In the genomic region with DNA sequence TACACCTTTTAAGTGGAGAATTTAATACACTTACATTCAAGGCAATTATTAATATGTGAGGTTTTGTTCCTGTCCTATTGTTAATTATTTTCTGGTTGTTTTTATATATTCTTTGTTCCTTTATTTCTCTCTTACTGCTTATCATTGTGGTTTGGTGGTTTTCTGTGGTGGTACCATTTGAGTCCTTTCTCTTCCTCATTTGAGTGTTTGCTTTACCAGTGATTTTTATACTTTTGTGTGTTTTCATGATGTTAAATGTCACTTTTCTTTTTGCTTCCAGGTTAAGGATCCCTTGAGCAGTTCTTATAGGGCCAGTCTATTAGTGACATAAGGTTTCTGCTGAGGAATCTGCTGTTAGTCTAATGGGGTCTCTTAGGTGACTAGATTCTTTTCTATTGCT, we compare ENCODE assay signal across 17 cellular contexts.
DNase-seq lines count a peak whose midpoint lies in the region; ATAC-seq, FAIRE-seq and TF ChIP-seq lines count a peak whose summit lies in the region.
"Had no signal": no experiment of that assay in that cellular context is flagged by ENCODE, and none has a peak within 500 bp of the region (broad histone marks: within the 10 kb centered on the region; RNA-seq: fewer than 3 reads in every experiment).

No MANE protein-coding gene starts in this region.

- intact Hi-C loops in GM12878 (cut with micrococcal nuclease; ENCODE audit: unreplicated experiment): no loop called here

- H2BK12ac ChIP-seq in neuronal stem cell (ENCODE audit: low read length): no peak overlapping the region

- H3K27me3 ChIP-seq in GM12878 (replicated peaks in 1 of 2; ENCODE audit: control insufficient read depth in 2 of 2, insufficient read depth in 2 of 2, low read length in 1 of 2) (no peaks in the 10 kb centered on the region), Karpas-422 (ENCODE audit: low read length) (no peaks in the 10 kb centered on the region), neuronal stem cell (ENCODE audit: control insufficient read depth in 3 of 3, insufficient read depth in 3 of 3, low read depth in 1 of 3, low read length in 3 of 3) (no peaks in the 10 kb centered on the region)
- H3K27me3 ChIP-seq: adrenal gland, suprapubic skin had no signal

- SMC1A ChIA-PET in GM12878 (lab: Charles Lee; ENCODE audit: uncharacterized antibody, unreplicated experiment): no interaction called here

- no peak overlapping the region for H3K23ac ChIP-seq in neuronal stem cell (ENCODE audit: low read depth, low read length, poor library complexity)

- H3K14ac ChIP-seq in neuronal stem cell (ENCODE audit: low read length): no peak overlapping the region

- no TSS peak for BruUV-seq in GM12878 (replicated peaks; lab: Mats Ljungman, UMichigan)

- no peak overlapping the region for H4K91ac ChIP-seq in neuronal stem cell (ENCODE audit: low read depth, low read length, poor library complexity)

- H3K4me2 ChIP-seq in GM12878 (ENCODE audit: control insufficient read depth, insufficient read depth): peak overlapping the region; percentile 35
- no peak overlapping the region for H3K4me2 ChIP-seq in Karpas-422 (ENCODE audit: low read depth, low read length, poor library complexity, severe bottlenecking)
- no peak overlapping the region for H3K4me2 ChIP-seq in neuronal stem cell (ENCODE audit: insufficient read depth, low read length, poor library complexity, severe bottlenecking)

- no peak for TF ChIP-seq RAD21 in GM12878 (IDR thresholded peaks at IDR 0.05; ENCODE audit: insufficient read depth, low read depth, low read length)

- no peak overlapping the region for H3K18ac ChIP-seq in neuronal stem cell (ENCODE audit: low read length)

- no peak overlapping the region for H4K8ac ChIP-seq in neuronal stem cell (ENCODE audit: low read depth, low read length)

- H2AK5ac ChIP-seq in neuronal stem cell (ENCODE audit: low read depth, low read length): no peak overlapping the region

- in situ Hi-C loops in GM12878 (cut with MboI): no loop called here

- H3K9me3 ChIP-seq in GM12878 (replicated peaks; ENCODE audit: control insufficient read depth, insufficient read depth, low read length) (peaks cover 2% of the 10 kb centered on the region; the same call in 1 of the 3 replicates), Karpas-422 (ENCODE audit: low read length) (no peaks in the 10 kb centered on the region), neuronal stem cell (replicated peaks in 1 of 2; ENCODE audit: control insufficient read depth in 2 of 2, insufficient read depth in 1 of 2, low read depth in 1 of 2, low read length in 2 of 2) (peaks cover 6 to 16% of the 10 kb centered on the region in 2 donors)
- H3K9me3 ChIP-seq: adrenal gland, suprapubic skin had no signal

- POLR2A ChIA-PET in GM12878 (lab: Charles Lee): no interaction called here

- no peak for FAIRE-seq in GM12878 (lab: Jason Lieb, UNC)
- FAIRE-seq: colon, G401.6 had no signal

- peaks cover 11% of the 10 kb centered on the region in 2 experiments; a peak in 3 of 4 replicates for H3K36me3 ChIP-seq in GM12878 (ENCODE audit: control insufficient read depth in 2 of 2, insufficient read depth in 2 of 2, low read length in 1 of 2)
- H3K36me3 ChIP-seq in Karpas-422 (ENCODE audit: insufficient read depth, low read length): peaks cover 95% of the 10 kb centered on the region
- H3K36me3 ChIP-seq in neuronal stem cell (replicated peaks in 1 of 2; ENCODE audit: control insufficient read depth in 2 of 2, insufficient read depth in 2 of 2, low read length in 2 of 2): no peaks in the 10 kb centered on the region
- H3K36me3 ChIP-seq: WERI-Rb-1 had no signal

- no peak for TF ChIP-seq POLR2A in GM12878 (IDR thresholded peaks at IDR 0.05; ENCODE audit: low read depth, low read length)

- no peak overlapping the region for H3K9ac ChIP-seq in GM12878 (ENCODE audit: control insufficient read depth, insufficient read depth, low read length)
- no peak overlapping the region for H3K9ac ChIP-seq in Karpas-422 (ENCODE audit: low read length)
- H3K9ac ChIP-seq in neuronal stem cell (ENCODE audit: low read depth, low read length, poor library complexity): no peak overlapping the region

- TF ChIP-seq CTCF in GM12878 (IDR thresholded peaks at IDR 0.05 in 2 of 3, conservative IDR thresholded peaks at IDR 0.05 in 1 of 3; ENCODE audit: control insufficient read depth in 2 of 3, extremely low read depth in 1 of 3, insufficient read depth in 1 of 3, low read depth in 3 of 3, low read length in 3 of 3): no peak

- ATAC-seq in GM18517 (IDR thresholded peaks at IDR 0.05; ENCODE audit: unreplicated experiment) (peak; percentile 70), GM21723 (IDR thresholded peaks at IDR 0.05; ENCODE audit: unreplicated experiment) (peak; percentile 70), HG03558 (IDR thresholded peaks at IDR 0.05; ENCODE audit: extremely low read depth, unreplicated experiment) (peak; percentile 56), GM12878 (peak; percentile 88)

- RAD21 ChIA-PET in GM12878 (lab: Charles Lee; ENCODE audit: unreplicated experiment): no interaction called here

- no peaks in the 10 kb centered on the region; the same call in 1 of the 2 replicates for H3K79me2 ChIP-seq in GM12878 (ENCODE audit: control insufficient read depth, insufficient read depth, low read length)
- H3K79me2 ChIP-seq in Karpas-422 (ENCODE audit: low read length): peaks cover 92% of the 10 kb centered on the region

- H3K4ac ChIP-seq in neuronal stem cell (ENCODE audit: low read length): no peak overlapping the region

- no peak overlapping the region for H2BK15ac ChIP-seq in neuronal stem cell (ENCODE audit: low read length)

- no peak overlapping the region for H2BK5ac ChIP-seq in neuronal stem cell (ENCODE audit: low read length)

- no peaks in the 10 kb centered on the region for H3K9me2 ChIP-seq in Karpas-422 (replicated peaks; ENCODE audit: insufficient read depth, low read length)

- no peaks in the 10 kb centered on the region for H4K20me1 ChIP-seq in GM12878 (ENCODE audit: control insufficient read depth, insufficient read depth)
- no peaks in the 10 kb centered on the region for H4K20me1 ChIP-seq in Karpas-422 (ENCODE audit: insufficient read depth, low read depth, low read length)

- H3K4me1 ChIP-seq in GM12878 (ENCODE audit: control insufficient read depth, insufficient read depth, low read length): peaks cover 11% of the 10 kb centered on the region
- peaks cover 30% of the 10 kb centered on the region for H3K4me1 ChIP-seq in Karpas-422 (ENCODE audit: low read length)
- no peaks in the 10 kb centered on the region for H3K4me1 ChIP-seq in neuronal stem cell (ENCODE audit: control insufficient read depth in 2 of 2, insufficient read depth in 1 of 2, low read depth in 1 of 2, low read length in 2 of 2)
- H3K4me1 ChIP-seq: adrenal gland, suprapubic skin had no signal

- no peak overlapping the region for H2BK120ac ChIP-seq in neuronal stem cell (ENCODE audit: low read depth, low read length)

- H3K4me3 ChIP-seq in GM12878 (no peak overlapping the region), Karpas-422 (ENCODE audit: low read length) (no peak overlapping the region), neuronal stem cell (ENCODE audit: low read length in 2 of 2) (no peak overlapping the region)
- H3K4me3 ChIP-seq: adrenal gland, suprapubic skin had no signal

- CTCF ChIA-PET in GM12878 (lab: Yijun Ruan, JAX): no interaction called here

- peak; percentile 40 for DNase-seq in GM12878 (ENCODE audit: low read depth, low spot score)
- DNase-seq in nucleus accumbens (lab: John Stamatoyannopoulos, UW): no peak
- DNase-seq in Karpas-422: no peak
- DNase-seq in stimulated activated CD4-positive, alpha-beta T cell treated with anti-CD3 and anti-CD28 coated beads, Interleukin-4, amount 100 ng/mL, for 1 hour: no peak
- DNase-seq in neuronal stem cell (ENCODE audit: low spot score): no peak
- DNase-seq: activated CD8-positive, alpha-beta memory T cell treated with anti-CD3 and anti-CD28 coated beads, Interleukin-2, amount 50 U/mL, for 4 hours; adrenal gland; CD4-positive, CD25-positive, alpha-beta regulatory T cell; NCI-H524 treated with DMSO at 0.1 percent for 48 hours; SHP77 treated with DMSO at 0.1 percent for 48 hours; WERI-Rb-1 had no signal

- peaks cover 1% of the 10 kb centered on the region for H3K79me1 ChIP-seq in neuronal stem cell (ENCODE audit: low read depth, low read length)

- H3K27ac ChIP-seq in GM12878 (ENCODE audit: control insufficient read depth, insufficient read depth): peak overlapping the region; percentile 28; the same call in 1 of the 2 replicates
- H3K27ac ChIP-seq in Karpas-422 (ENCODE audit: low read length): no peak overlapping the region
- H3K27ac ChIP-seq in neuronal stem cell (replicated peaks; ENCODE audit: low read length): no peak overlapping the region
- H3K27ac ChIP-seq: adrenal gland, suprapubic skin, WERI-Rb-1 had no signal

- no peak overlapping the region for H2AFZ ChIP-seq in GM12878 (ENCODE audit: control insufficient read depth, low read depth, low read length)
- H2AFZ ChIP-seq in Karpas-422 (ENCODE audit: low read length): no peak overlapping the region
- no peak overlapping the region for H2AFZ ChIP-seq in neuronal stem cell (ENCODE audit: low read length)

- peak in 1 of 2 experiments; percentile 35; a peak in 2 of 4 replicates for TF ChIP-seq EP300 in GM12878 (IDR thresholded peaks at IDR 0.05; ENCODE audit: borderline replicate concordance in 1 of 2, control insufficient read depth in 1 of 2, low read depth in 2 of 2, low read length in 2 of 2)

TF ChIP-seq in GM12878, 131 proteins besides CTCF, POLR2A, EP300 and RAD21 (continues in another document):
- TF ChIP-seq SREBF1 (IDR thresholded peaks at IDR 0.05; ENCODE audit: low read length): no peak
- TF ChIP-seq SUZ12 (IDR thresholded peaks at IDR 0.05; ENCODE audit: unreplicated experiment): no peak
- TF ChIP-seq JUND (IDR thresholded peaks at IDR 0.05; ENCODE audit: low read depth, low read length): no peak
- no peak for TF ChIP-seq HDGF (IDR thresholded peaks at IDR 0.05)
- peak; percentile 50; the same call in 1 of the 2 replicates for TF ChIP-seq BMI1 (IDR thresholded peaks at IDR 0.05; ENCODE audit: borderline replicate concordance)
- no peak for TF ChIP-seq ZNF217 (IDR thresholded peaks at IDR 0.05)
- 0 out of 2 replicates have a peak, but pooled peaks have one; percentile 22 for TF ChIP-seq DPF2 (IDR thresholded peaks at IDR 0.05)
- TF ChIP-seq BCL11A (IDR thresholded peaks at IDR 0.05; ENCODE audit: low read depth, low read length): peak; percentile 44; the same call in 1 of the 2 replicates
- TF ChIP-seq NBN (IDR thresholded peaks at IDR 0.05): peak; percentile 57
- TF ChIP-seq MTA2 (IDR thresholded peaks at IDR 0.05; ENCODE audit: low read depth): peak; percentile 94
- TF ChIP-seq IKZF2 (IDR thresholded peaks at IDR 0.05): peak; percentile 68 to 81; a peak in 3 of 4 replicates
